Comparison of ENCODE assay signal across 8 cellular contexts in genomic region chr10:71319800-71320392, GRCh38. TPM values are rescaled to one million over a fixed set of nuclear protein-coding genes. Genes with fewer than 3 reads are reported as not detected.
A peak's percentile ranks its signal among the peaks of the same experiment; 100 is the strongest.
DNase-seq lines count a peak whose midpoint lies in the region; ATAC-seq and TF ChIP-seq lines count a peak whose summit lies in the region.

No MANE protein-coding gene starts in this region.

- DNase-seq in SJCRH30 (no peak), fibroblast of the aortic adventitia (ENCODE audit: low read depth) (no peak), cerebellar nuclear complex (lab: John Stamatoyannopoulos, UW) (no peak), DMS53 treated with DMSO at 0.1 percent for 48 hours (lab: John Stamatoyannopoulos, UW; ENCODE audit: unreplicated experiment) (no peak), T1000 (lab: John Stamatoyannopoulos, UW) (no peak)

- H3K27me3 ChIP-seq in SJCRH30 (no peaks in the 10 kb centered on the region), skeletal muscle satellite cell (ENCODE audit: control insufficient read depth, insufficient read depth, low read length) (peaks cover 14% of the 10 kb centered on the region)

- ATAC-seq in GM21360 (IDR thresholded peaks at IDR 0.05; ENCODE audit: unreplicated experiment) (peak; percentile 13), esophagus mucosa (no peak)

- peak overlapping the region; percentile 92 for H3K9ac ChIP-seq in skeletal muscle satellite cell (ENCODE audit: low read depth, low read length)

- H3K4me2 ChIP-seq in skeletal muscle satellite cell (ENCODE audit: low read length), result peak overlapping the region; percentile 99

- H3K27ac ChIP-seq in SJCRH30, result no peak overlapping the region

- TF ChIP-seq CTCF in fibroblast of the aortic adventitia (IDR thresholded peaks at IDR 0.05; ENCODE audit: insufficient read depth, low read length), result no peak

- H3K36me3 ChIP-seq in SJCRH30, result no peaks in the 10 kb centered on the region
- H3K36me3 ChIP-seq in skeletal muscle satellite cell (ENCODE audit: insufficient read depth, low read length), result peaks cover 8% of the 10 kb centered on the region

- H3K4me1 ChIP-seq in SJCRH30, result no peaks in the 10 kb centered on the region
- peaks cover 3% of the 10 kb centered on the region for H3K4me1 ChIP-seq in skeletal muscle satellite cell (ENCODE audit: control insufficient read depth, insufficient read depth, low read length)

- H3K4me3 ChIP-seq in SJCRH30, result peak overlapping the region; percentile 79
- H3K4me3 ChIP-seq in fibroblast of the aortic adventitia (ENCODE audit: low read depth, low read length), result peak overlapping the region; percentile 78
- H3K4me3 ChIP-seq in skeletal muscle satellite cell (ENCODE audit: low read length), result peak overlapping the region; percentile 96

- H3K9me3 ChIP-seq in SJCRH30 (replicated peaks) (no peaks in the 10 kb centered on the region), skeletal muscle satellite cell (replicated peaks; ENCODE audit: low read length) (no peaks in the 10 kb centered on the region)

RNA-seq across cellular contexts. Expression of gene SLC29A3, which starts 0.8 kb away (rescaled TPM):
- total RNA-seq in SJCRH30 (2014; rRNA removed; shearing (Covaris generic)), result 1.6 and 1.8 TPM in 2 replicates
- total RNA-seq in fibroblast of the aortic adventitia (ENCODE audit: low replicate concordance) (1.2 and 2.8 TPM in 2 replicates), esophagus mucosa (0.92 TPM)
- total RNA-seq in skeletal muscle satellite cell (2012; rRNA removed), result 1.3 and 1.7 TPM in 2 replicates
